Comparison of ENCODE assay signal across 18 cellular contexts in genomic region chr2:148936857-148937450, GRCh38.
DNase-seq lines count a peak whose midpoint lies in the region; FAIRE-seq and TF ChIP-seq lines count a peak whose summit lies in the region.
"Had no signal": no experiment of that assay in that cellular context is flagged by ENCODE, and none has a peak within 500 bp of the region (broad histone marks: within the 10 kb centered on the region; RNA-seq: fewer than 3 reads in every experiment).

No MANE protein-coding gene starts in this region.

- H3K4me3 Mint-ChIP-seq in neural progenitor cell: no peak overlapping the region
- H3K4me3 Mint-ChIP-seq: CD4-positive, alpha-beta memory T cell; stimulated activated naive CD8-positive, alpha-beta T cell treated with anti-CD3 and anti-CD28 coated beads, Interleukin-15, amount 100 ng/mL, for 72 hours had no signal

- no peak overlapping the region for H3K27ac ChIP-seq in brain microvascular endothelial cell
- no peak overlapping the region for H3K27ac ChIP-seq in neural progenitor cell
- H3K27ac ChIP-seq: 22Rv1, neutrophil, skin epidermis had no signal

- no peak for FAIRE-seq in D721Med (lab: Jason Lieb, UNC)

- no peak overlapping the region for H2AFZ ChIP-seq in Loucy (ENCODE audit: low read length)
- H2AFZ ChIP-seq in neural progenitor cell (replicated peaks): no peak overlapping the region

- H3K4me3 ChIP-seq in Loucy (ENCODE audit: low read length, poor library complexity, severe bottlenecking) (no peak overlapping the region), brain microvascular endothelial cell (ENCODE audit: low read depth, low read length) (no peak overlapping the region), neural progenitor cell (no peak overlapping the region)
- H3K4me3 ChIP-seq: skin epidermis had no signal

- H3K36me3 Mint-ChIP-seq in neural progenitor cell: peaks cover 8% of the 10 kb centered on the region

- TF ChIP-seq CTCF in Loucy (conservative IDR thresholded peaks at IDR 0.05; ENCODE audit: low read length): peak; percentile 51
- peak; percentile 2 for TF ChIP-seq CTCF in brain microvascular endothelial cell (IDR thresholded peaks at IDR 0.05; ENCODE audit: low read depth, low read length, missing control alignments)
- peak; percentile 29 for TF ChIP-seq CTCF in neural progenitor cell (IDR thresholded peaks at IDR 0.05)
- no peak for TF ChIP-seq CTCF in D721Med (IDR thresholded peaks at IDR 0.05; ENCODE audit: insufficient read depth, missing control alignments)

- no peaks in the 10 kb centered on the region for H3K4me1 ChIP-seq in Loucy (ENCODE audit: insufficient read depth, low read length, poor library complexity, severe bottlenecking)
- peaks cover 31% of the 10 kb centered on the region for H3K4me1 ChIP-seq in neural progenitor cell

- no peaks in the 10 kb centered on the region for H3K9me3 Mint-ChIP-seq in neural progenitor cell
- H3K9me3 Mint-ChIP-seq: CD4-positive, alpha-beta memory T cell; stimulated activated naive CD8-positive, alpha-beta T cell treated with anti-CD3 and anti-CD28 coated beads, Interleukin-15, amount 100 ng/mL, for 72 hours had no signal

- DNase-seq in DMS 273 (lab: John Stamatoyannopoulos, UW; ENCODE audit: unreplicated experiment) (peak; percentile 44), DMS 273 treated with DMSO at 0.1 percent for 48 hours (lab: John Stamatoyannopoulos, UW) (no peak), brain microvascular endothelial cell (no peak), neural progenitor cell (ENCODE audit: low spot score) (no peak), D721Med (ENCODE audit: insufficient read length, low spot score) (no peak), DMS114 treated with DMSO at 0.1 percent for 48 hours (lab: John Stamatoyannopoulos, UW; ENCODE audit: unreplicated experiment) (no peak)
- no peak for DNase-seq in activated effector memory CD4-positive, alpha-beta T cell treated with Interleukin-2 at 50 U/mL for 16 hours
- DNase-seq: activated CD4-positive, alpha-beta T cell treated with anti-CD3 and anti-CD28 coated beads, Interleukin-2, amount 50 U/mL, for 48 hours; CD4-positive, alpha-beta memory T cell; mesenchymal stem cell; NCI-H1417 treated with DMSO at 0.1 percent for 48 hours; NCI-H510A treated with DMSO at 0.1 percent for 48 hours; Right ventricle myocardium superior; stimulated activated naive CD8-positive, alpha-beta T cell treated with anti-CD3 and anti-CD28 coated beads, Interleukin-15, amount 100 ng/mL, for 72 hours had no signal

- H3K9me3 ChIP-seq in Loucy (ENCODE audit: insufficient read depth, low read depth, low read length) (no peaks in the 10 kb centered on the region), neural progenitor cell (ENCODE audit: low read depth) (no peaks in the 10 kb centered on the region)
- H3K9me3 ChIP-seq: neutrophil had no signal

- H3K9me2 ChIP-seq in Loucy (replicated peaks; ENCODE audit: low read depth, low read length): no peaks in the 10 kb centered on the region

- no peaks in the 10 kb centered on the region for H3K36me3 ChIP-seq in Loucy (ENCODE audit: insufficient read depth, low read length)
- H3K36me3 ChIP-seq in brain microvascular endothelial cell (replicated peaks): no peaks in the 10 kb centered on the region
- H3K36me3 ChIP-seq in neural progenitor cell: no peaks in the 10 kb centered on the region
- H3K36me3 ChIP-seq: neutrophil had no signal

- no peak overlapping the region for H3K4me2 ChIP-seq in Loucy (ENCODE audit: low read depth, low read length, poor library complexity, severe bottlenecking)
- H3K4me2 ChIP-seq in neural progenitor cell: no peak overlapping the region

- no peak overlapping the region for H3K9ac ChIP-seq in Loucy (ENCODE audit: low read depth, low read length, poor library complexity, severe bottlenecking)
- no peak overlapping the region for H3K9ac ChIP-seq in neural progenitor cell

- no peaks in the 10 kb centered on the region for H3K27me3 ChIP-seq in Loucy (ENCODE audit: insufficient read depth, low read length, poor library complexity, severe bottlenecking)
- no peaks in the 10 kb centered on the region for H3K27me3 ChIP-seq in brain microvascular endothelial cell (replicated peaks)
- H3K27me3 ChIP-seq in neural progenitor cell: peaks cover 49% of the 10 kb centered on the region
- H3K27me3 ChIP-seq: neutrophil had no signal

- H3K4me1 Mint-ChIP-seq in neural progenitor cell: peaks cover 21% of the 10 kb centered on the region
- H3K4me1 Mint-ChIP-seq: CD4-positive, alpha-beta memory T cell; stimulated activated naive CD8-positive, alpha-beta T cell treated with anti-CD3 and anti-CD28 coated beads, Interleukin-15, amount 100 ng/mL, for 72 hours had no signal

- H3F3A ChIP-seq in Loucy (ENCODE audit: low read depth) (no peaks in the 10 kb centered on the region), neural progenitor cell (ENCODE audit: low read depth) (peaks cover 32% of the 10 kb centered on the region)

- H4K20me1 ChIP-seq in Loucy (ENCODE audit: insufficient read depth, low read length, poor library complexity, severe bottlenecking): no peaks in the 10 kb centered on the region
- peaks cover 87% of the 10 kb centered on the region for H4K20me1 ChIP-seq in neural progenitor cell (ENCODE audit: low read depth)

- no peak overlapping the region for H3K27ac Mint-ChIP-seq in neural progenitor cell
- H3K27ac Mint-ChIP-seq: stimulated activated naive CD8-positive, alpha-beta T cell treated with anti-CD3 and anti-CD28 coated beads, Interleukin-15, amount 100 ng/mL, for 72 hours had no signal

- H3K27me3 Mint-ChIP-seq in neural progenitor cell (ENCODE audit: insufficient read depth, low read depth): peaks cover 6% of the 10 kb centered on the region
- H3K27me3 Mint-ChIP-seq: CD4-positive, alpha-beta memory T cell; stimulated activated naive CD8-positive, alpha-beta T cell treated with anti-CD3 and anti-CD28 coated beads, Interleukin-15, amount 100 ng/mL, for 72 hours had no signal

- H3K79me2 ChIP-seq in Loucy (ENCODE audit: insufficient read depth, low read length) (no peaks in the 10 kb centered on the region), neural progenitor cell (ENCODE audit: low read depth) (peaks cover 4% of the 10 kb centered on the region)

- in situ Hi-C loops in brain microvascular endothelial cell (cut with HindIII; ENCODE audit: low pct_ligation_motif_present, low sequenced_read_pairs): no loop called here
